ENCODE assay signal across 26 cellular contexts in genomic region chrX:145292208-145292607, GRCh38. TPM values are rescaled to one million over a fixed set of nuclear protein-coding genes. Genes with fewer than 3 reads are reported as not detected.
"Had no signal": no experiment of that assay in that cellular context is flagged by ENCODE, and none has a peak within 500 bp of the region (broad histone marks: within the 10 kb centered on the region; RNA-seq: fewer than 3 reads in every experiment).

No MANE protein-coding gene starts in this region.

- H3K36me3 ChIP-seq: heart right ventricle, right atrium auricular region, upper lobe of left lung, uterus had no signal

- H3K9me3 ChIP-seq: heart right ventricle, right atrium auricular region, upper lobe of left lung, uterus had no signal

- H3K36me3 Mint-ChIP-seq: mesothelial cell of epicardium, natural killer cell had no signal

- H3K4me1 Mint-ChIP-seq: mesothelial cell of epicardium, natural killer cell, neural crest cell had no signal

- H3K27me3 ChIP-seq: right atrium auricular region, upper lobe of left lung, uterus had no signal

- H3K4me3 Mint-ChIP-seq: mesothelial cell of epicardium, natural killer cell, neural crest cell had no signal

- H3K4me3 ChIP-seq: coronary artery, heart right ventricle, right atrium auricular region, upper lobe of left lung, uterus had no signal

- FAIRE-seq: islet of Langerhans had no signal

- H3K27ac ChIP-seq: coronary artery, heart right ventricle, right atrium auricular region, upper lobe of left lung, uterus had no signal

- DNase-seq: effector CD8-positive, alpha-beta T cell; heart right ventricle; hypothalamus; kidney glomerular epithelial cell; natural killer cell; posterior cingulate gyrus; small intestine; stimulated activated CD4-positive, alpha-beta T cell treated with anti-CD3 and anti-CD28 coated beads, Interleukin-12 subunit alpha, Interleukin-12 subunit beta, amount 100 ng/mL, for 4 hours; stimulated activated naive CD4-positive, alpha-beta T cell treated with Interleukin-2 at 50 U/mL for 16 hours; upper lobe of left lung; uterus had no signal

- ATAC-seq: esophagus mucosa, heart right ventricle, natural killer cell had no signal

- H3K4me1 ChIP-seq: heart right ventricle, right atrium auricular region, upper lobe of left lung, uterus had no signal

- H3K9me3 Mint-ChIP-seq: neural crest cell had no signal

- H3K27ac Mint-ChIP-seq: mesothelial cell of epicardium, natural killer cell had no signal

RNA-seq across cellular contexts. Expression of gene SPANXN1, which starts 44.9 kb away (rescaled TPM):
- total RNA-seq: dermis microvascular lymphatic vessel endothelial cell, esophagus mucosa, fibroblast of lung, frontal cortex, glomerular endothelial cell, heart right ventricle, lower leg skin, mucosa of gallbladder, myocyte, natural killer cell, neural crest cell, osteocyte, pulmonary artery endothelial cell, right atrium auricular region, upper lobe of left lung, uterus had no signal
